In genomic region chr12:51907083-51907863, GRCh38 we compare ENCODE assay signal across 11 cellular contexts. TPM values are rescaled to one million over a fixed set of nuclear protein-coding genes. Genes with fewer than 3 reads are reported as not detected.
DNase-seq lines count a peak whose midpoint lies in the region; ATAC-seq and TF ChIP-seq lines count a peak whose summit lies in the region.
"Had no signal": no experiment of that assay in that cellular context is flagged by ENCODE, and none has a peak within 500 bp of the region (broad histone marks: within the 10 kb centered on the region; RNA-seq: fewer than 3 reads in every experiment).

ACVRL1 (plus strand) TSS chr12:51907504; CDS start chr12:51912475, 4,971 bp downstream.

- H3K9me3 Mint-ChIP-seq in osteocyte (ENCODE audit: unreplicated experiment) = no peaks in the 10 kb centered on the region
- H3K9me3 Mint-ChIP-seq: memory B cell had no signal

- no peak for TF ChIP-seq POLR2A in ovary (IDR thresholded peaks at IDR 0.05)

- no peaks in the 10 kb centered on the region for H3K27me3 Mint-ChIP-seq in osteocyte (ENCODE audit: unreplicated experiment)

- H3K36me3 Mint-ChIP-seq in osteocyte (ENCODE audit: unreplicated experiment) = no peaks in the 10 kb centered on the region
- H3K36me3 Mint-ChIP-seq: CD4-positive, CD25-positive, alpha-beta regulatory T cell; memory B cell had no signal

- H3K36me3 ChIP-seq in ovary = no peaks in the 10 kb centered on the region

- H3K4me3 ChIP-seq in AG04450 (ENCODE audit: low read depth, low read length) = peak within 1 kb of the TSS; percentile 54
- peak within 1 kb of the TSS; percentile 40 for H3K4me3 ChIP-seq in astrocyte of the cerebellum (ENCODE audit: low read depth, low read length)
- H3K4me3 ChIP-seq in ovary = peak within 1 kb of the TSS; percentile 45

- CTCF ChIA-PET in AG04450 (lab: Charles Lee) = interaction anchor here (0.6 to 2.0 kb wide), 7 partner anchors 13 to 116 kb away, joined by 3 to 8 read pairs (median 3); no protein-coding TSS in a partner anchor

- H3K4me3 Mint-ChIP-seq in osteocyte (ENCODE audit: unreplicated experiment) = no peak within 1 kb of the TSS
- H3K4me3 Mint-ChIP-seq: memory B cell had no signal

- H3K9me3 ChIP-seq in AG04450 (ENCODE audit: control insufficient read depth, insufficient read depth, low read length) (peaks cover 3% of the 10 kb centered on the region; the same call in 1 of the 2 replicates), ovary (no peaks in the 10 kb centered on the region)

- DNase-seq in AG04450 (ENCODE audit: low read depth, low spot score) (no peak), astrocyte of the cerebellum (ENCODE audit: low read depth) (no peak), left ventricle myocardium superior (peak; percentile 76), ovary (no peak), osteocyte (ENCODE audit: extremely low spot score, unreplicated experiment) (no peak), NCI-H1092 treated with DMSO at 0.1 percent for 48 hours (lab: John Stamatoyannopoulos, UW) (no peak)
- DNase-seq: CD4-positive, CD25-positive, alpha-beta regulatory T cell; NK-92 treated with Interleukin-12 subunit alpha and Interleukin-12 subunit beta, amount 100 ng/mL, for 24 hours had no signal

- H3K27me3 ChIP-seq in AG04450 (ENCODE audit: control insufficient read depth, insufficient read depth, low read length) (no peaks in the 10 kb centered on the region), ovary (no peaks in the 10 kb centered on the region)

- POLR2A ChIA-PET in AG04450 (lab: Yijun Ruan, JAX) = interaction anchor here (1.2 kb wide), 1 partner anchor 8 kb away, joined by 3 read pairs; no protein-coding TSS in a partner anchor

- TF ChIP-seq CTCF in AG04450 (IDR thresholded peaks at IDR 0.05; ENCODE audit: low read depth, low read length) (no peak), astrocyte of the cerebellum (IDR thresholded peaks at IDR 0.05; ENCODE audit: low read depth, low read length, missing control alignments) (no peak), ovary (IDR thresholded peaks at IDR 0.05) (no peak), osteocyte (IDR thresholded peaks at IDR 0.05) (no peak)

- TF ChIP-seq EP300 in ovary (IDR thresholded peaks at IDR 0.05) = no peak

- no peak within 1 kb of the TSS for H3K27ac Mint-ChIP-seq in osteocyte (ENCODE audit: unreplicated experiment)
- H3K27ac Mint-ChIP-seq: memory B cell had no signal

- 4 to 8% (median 7%) methylated on average over 58 to 74 of the region's 74 CpGs for WGBS in ovary, 3 donors

- ATAC-seq in left ventricle myocardium superior (peak; percentile 15), GM19452 (IDR thresholded peaks at IDR 0.05; ENCODE audit: unreplicated experiment) (no peak), HG03520 (IDR thresholded peaks at IDR 0.05; ENCODE audit: unreplicated experiment) (no peak)

- H3K4me1 ChIP-seq in ovary (ENCODE audit: insufficient read depth) = no peaks in the 10 kb centered on the region

- peaks cover 10% of the 10 kb centered on the region for H3K4me1 Mint-ChIP-seq in osteocyte (ENCODE audit: unreplicated experiment)

- in situ Hi-C loops in astrocyte of the cerebellum (cut with HindIII; ENCODE audit: low sequenced_read_pairs) = no loop called here

- intact Hi-C loops in left ventricle myocardium superior (cut with micrococcal nuclease) (no loop called here), ovary (cut with DNase I) (no loop called here)

- H3K27ac ChIP-seq in AG04450 (ENCODE audit: low read depth, low read length) (no peak within 1 kb of the TSS), ovary (peak within 1 kb of the TSS in 1 of 2 donors; percentile 66)

RNA-seq across cellular contexts. Expression of gene ACVRL1, which starts in this region (rescaled TPM):
- polyA plus RNA-seq in AG04450 (2011; rRNA removed) = 11.1 and 13.4 TPM in 2 replicates
- 22.7 and 24.7 TPM in 2 replicates for polyA minus RNA-seq in AG04450 (2011; rRNA and poly(A)+ RNA removed)
- total RNA-seq in left ventricle myocardium superior = 31.7 TPM
- 10 to 100 TPM in 5 of 7 donors, 1 to 10 TPM in 2; 5.7 to 17.6 (median 15.6) TPM for total RNA-seq in ovary
- polyA plus RNA-seq in ovary = 10 to 100 TPM in 1 of 2 donors, 1 to 10 TPM in 1; 8.0 to 11.1 TPM
- not detected in 2 replicates for total RNA-seq in osteocyte
- total RNA-seq: CD4-positive, CD25-positive, alpha-beta regulatory T cell had no signal
- polyA plus RNA-seq: CD4-positive, CD25-positive, alpha-beta regulatory T cell had no signal
